ENCODE assay signal across 19 cellular contexts in the genomic region with DNA sequence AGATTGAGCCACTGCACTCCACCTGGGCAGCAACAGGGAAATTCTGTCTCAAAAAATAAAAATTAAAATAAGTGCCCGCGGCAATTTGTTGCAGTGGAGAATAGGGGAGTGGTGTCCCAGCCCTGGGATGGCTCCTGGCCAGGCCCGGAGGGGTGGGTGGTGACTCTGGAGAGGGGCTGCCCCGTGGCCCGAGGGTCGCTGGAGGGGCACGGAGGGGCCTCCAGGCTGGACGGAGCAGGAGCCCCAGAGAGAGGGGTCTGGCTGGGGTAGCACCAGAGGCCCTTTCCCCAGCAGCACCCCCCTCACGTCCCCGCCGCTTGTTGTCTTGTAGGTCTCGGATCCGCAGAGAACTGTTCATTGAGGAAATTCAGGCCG. TPM values are rescaled to one million over a fixed set of nuclear protein-coding genes. Genes with fewer than 3 reads are reported as not detected.
DNase-seq lines count a peak whose midpoint lies in the region; ATAC-seq, FAIRE-seq and TF ChIP-seq lines count a peak whose summit lies in the region.
"Had no signal": no experiment of that assay in that cellular context is flagged by ENCODE, and none has a peak within 500 bp of the region (broad histone marks: within the 10 kb centered on the region; RNA-seq: fewer than 3 reads in every experiment).

No MANE protein-coding gene starts in this region.

- H3K4me3 ChIP-seq in H1 (ENCODE audit: extremely low read depth in 1 of 4, insufficient read depth in 2 of 4, low read depth in 3 of 4, low read length in 4 of 4) (peak overlapping the region in 2 of 4 experiments; percentile 3 to 52; a peak in 5 of 8 replicates), osteoblast (ENCODE audit: insufficient read depth, low read length) (no peak overlapping the region), small intestine (ENCODE audit: low read depth in 1 of 2, low read length in 2 of 2) (no peak overlapping the region)
- H3K4me3 ChIP-seq: A549, GM12878 had no signal

- no peak overlapping the region for H2BK120ac ChIP-seq in H1 (replicated peaks; ENCODE audit: low read depth, low read length)

- 66% methylated on average over 5 of the region's 14 CpGs; no CpG with 5 or more reads in 1 of the 2 experiments for WGBS in H1 (ENCODE audit: extremely low coverage in 1 of 2, insufficient coverage in 1 of 2, insufficient read length in 1 of 2, insufficient replicate concordance in 2 of 2, low coverage in 1 of 2, low lambda C conversion rate in 2 of 2, missing lambda C conversion rate in 1 of 2), 2 experiments
- 90 to 95% (median 91%) methylated on average over 12 to 14 of the region's 14 CpGs for WGBS in small intestine, 3 donors

- FAIRE-seq in H1 (lab: Jason Lieb, UNC) (no peak), small intestine (lab: Jason Lieb, UNC) (no peak)
- FAIRE-seq: A549, GM12878, H54 had no signal

- no peak overlapping the region for H2AFZ ChIP-seq in H1 (ENCODE audit: low read length)
- H2AFZ ChIP-seq in osteoblast (ENCODE audit: low read length): no peak overlapping the region

- no peak overlapping the region for H2BK20ac ChIP-seq in H1 (ENCODE audit: low read length)

- H3K79me2 ChIP-seq in H1 (ENCODE audit: control insufficient read depth in 1 of 2, insufficient read depth in 2 of 2, low read length in 2 of 2) (no peaks in the 10 kb centered on the region), osteoblast (ENCODE audit: insufficient read depth, low read length) (no peaks in the 10 kb centered on the region)

- H3K27ac ChIP-seq in H1 (ENCODE audit: low read depth, low read length) (no peak overlapping the region), osteoblast (ENCODE audit: low read depth, low read length) (no peak overlapping the region), small intestine (ENCODE audit: low read depth in 1 of 2, low read length in 1 of 2) (no peak overlapping the region)
- H3K27ac ChIP-seq: 22Rv1, A549, C4-2B had no signal

- H3K27me3 ChIP-seq in H1 (replicated peaks in 1 of 4; ENCODE audit: control insufficient read depth in 3 of 4, extremely low read depth in 1 of 4, insufficient read depth in 3 of 4, low read length in 3 of 4) (no peaks in the 10 kb centered on the region), osteoblast (ENCODE audit: insufficient read depth, low read length) (no peaks in the 10 kb centered on the region), small intestine (ENCODE audit: control insufficient read depth in 2 of 2, insufficient read depth in 2 of 2, low read length in 2 of 2) (no peaks in the 10 kb centered on the region)

- no peak overlapping the region for H4K91ac ChIP-seq in H1 (replicated peaks; ENCODE audit: insufficient read length, low read length)

- no peak overlapping the region for H3K23ac ChIP-seq in H1 (ENCODE audit: insufficient read length)

- peak overlapping the region; percentile 14 to 56; a peak in 3 of 4 replicates for H3K4me2 ChIP-seq in H1 (ENCODE audit: insufficient read depth in 1 of 2, low read depth in 2 of 2, low read length in 2 of 2)
- no peak overlapping the region for H3K4me2 ChIP-seq in osteoblast (ENCODE audit: insufficient read depth, low read length)
- H3K4me2 ChIP-seq: A549 had no signal

- peaks cover 0 to 3% (median 1%) of the 10 kb centered on the region in 4 experiments; a peak in 3 of 8 replicates for H3K36me3 ChIP-seq in H1 (ENCODE audit: control insufficient read depth in 2 of 4, insufficient read depth in 4 of 4, low read length in 3 of 4)
- H3K36me3 ChIP-seq in osteoblast (ENCODE audit: insufficient read depth, low read length): peaks cover 9% of the 10 kb centered on the region
- H3K36me3 ChIP-seq in small intestine (ENCODE audit: control insufficient read depth in 2 of 2, insufficient read depth in 2 of 2, low read length in 2 of 2): peaks cover 3 to 5% of the 10 kb centered on the region in 2 donors

- H4K20me1 ChIP-seq in H1 (replicated peaks in 1 of 2; ENCODE audit: control insufficient read depth in 1 of 2, insufficient read depth in 2 of 2, low read length in 2 of 2) (no peaks in the 10 kb centered on the region), osteoblast (ENCODE audit: insufficient read depth, low read length) (no peaks in the 10 kb centered on the region)

- no peak overlapping the region for H4K5ac ChIP-seq in H1 (ENCODE audit: insufficient read length, low read depth, low read length)

- H3K14ac ChIP-seq in H1 (ENCODE audit: insufficient read length): no peak overlapping the region

- H2AK5ac ChIP-seq in H1 (ENCODE audit: low read depth, low read length): no peak overlapping the region

- no peak overlapping the region for H2BK12ac ChIP-seq in H1 (ENCODE audit: low read depth, low read length)

- TF ChIP-seq RAD21 in H1 (IDR thresholded peaks at IDR 0.05 in 1 of 2, conservative IDR thresholded peaks at IDR 0.05 in 1 of 2; ENCODE audit: low read depth in 2 of 2, low read length in 2 of 2): no peak

- peak overlapping the region; percentile 48 for H3K18ac ChIP-seq in H1 (ENCODE audit: extremely low read depth, low read length)

- no peak overlapping the region for H2BK15ac ChIP-seq in H1 (ENCODE audit: low read length)

- H2BK5ac ChIP-seq in H1 (ENCODE audit: low read depth, low read length): no peak overlapping the region

- TF ChIP-seq POLR2A in H1 (IDR thresholded peaks at IDR 0.05; ENCODE audit: control extremely low read depth in 1 of 2, low read depth in 2 of 2, low read length in 2 of 2): no peak

- no peak for DNase-seq in Right ventricle myocardium superior
- DNase-seq in left cardiac atrium: no peak
- no peak for DNase-seq in H1 (ENCODE audit: low read depth in 1 of 2, low spot score in 2 of 2)
- DNase-seq in islet precursor cell: peak; percentile 48
- peak; percentile 67 for DNase-seq in osteoblast (ENCODE audit: insufficient read length, low spot score, missing footprints)
- DNase-seq in cortex of kidney (lab: John Stamatoyannopoulos, UW): no peak
- DNase-seq in small intestine: no peak
- DNase-seq: AML-193; Calu3; CD4-positive, alpha-beta memory T cell; DMS79 treated with DMSO at 0.1 percent for 48 hours; HCEC 1CT; IMR-90 had no signal

- ATAC-seq in Right ventricle myocardium superior (ENCODE audit: poor library complexity) (peak; percentile 15), left cardiac atrium (no peak), GM21360 (IDR thresholded peaks at IDR 0.05; ENCODE audit: unreplicated experiment) (no peak)
- ATAC-seq: GM12878 had no signal

- POLR2A ChIA-PET in H1 (lab: Charles Lee; ENCODE audit: partially characterized antibody): interaction anchor here (0.6 to 1.8 kb wide), 2 partner anchors 12 to 21 kb away, joined by 4 read pairs; no protein-coding TSS in a partner anchor

- intact Hi-C loops in Right ventricle myocardium superior (cut with DNase I) (no loop called here), left cardiac atrium (cut with DNase I) (no loop called here)

- CTCF ChIA-PET in H1 (lab: Charles Lee; ENCODE audit: partially characterized antibody): interaction anchor here (0.7 to 4.5 kb wide), 9 partner anchors 12 to 151 kb away, joined by 3 to 20 read pairs (median 3); no protein-coding TSS in a partner anchor

- no peaks in the 10 kb centered on the region for H3K9me3 ChIP-seq in H1 (ENCODE audit: insufficient read depth in 2 of 2, low read depth in 1 of 2, low read length in 1 of 2)
- H3K9me3 ChIP-seq in osteoblast (ENCODE audit: low read depth, low read length): no peaks in the 10 kb centered on the region
- H3K9me3 ChIP-seq in small intestine (ENCODE audit: control insufficient read depth, low read depth): no peaks in the 10 kb centered on the region
- H3K9me3 ChIP-seq: A549 had no signal

- TF ChIP-seq EP300 in H1 (IDR thresholded peaks at IDR 0.05; ENCODE audit: borderline replicate concordance in 1 of 2, low read depth in 2 of 2, low read length in 2 of 2): no peak

- H3K9ac ChIP-seq in H1 (replicated peaks in 1 of 4; ENCODE audit: extremely low read depth in 1 of 4, low read depth in 3 of 4, low read length in 3 of 4): peak overlapping the region in 2 of 4 experiments; percentile 20 to 40; a peak in 2 of 7 replicates

- no peaks in the 10 kb centered on the region for H3K79me1 ChIP-seq in H1 (ENCODE audit: low read depth, low read length)

- H3K4ac ChIP-seq in H1 (replicated peaks; ENCODE audit: insufficient read length, low read depth, low read length): no peak overlapping the region

- no peaks in the 10 kb centered on the region for H3K23me2 ChIP-seq in H1 (ENCODE audit: low read depth, low read length)

- peaks cover 0 to 10% (median 0%) of the 10 kb centered on the region in 4 experiments; a peak in 5 of 7 replicates for H3K4me1 ChIP-seq in H1 (replicated peaks in 1 of 4; ENCODE audit: control insufficient read depth in 3 of 4, insufficient read depth in 4 of 4, low read length in 3 of 4)
- no peaks in the 10 kb centered on the region for H3K4me1 ChIP-seq in osteoblast (ENCODE audit: insufficient read depth, low read length)
- no peaks in the 10 kb centered on the region for H3K4me1 ChIP-seq in small intestine (ENCODE audit: control insufficient read depth in 2 of 2, insufficient read depth in 1 of 2, low read depth in 1 of 2, low read length in 1 of 2)
- H3K4me1 ChIP-seq: A549 had no signal

- peak overlapping the region; percentile 62 for H4K8ac ChIP-seq in H1 (ENCODE audit: extremely low read depth, insufficient read depth, low read length)

- TF ChIP-seq CTCF in H1 (IDR thresholded peaks at IDR 0.05; ENCODE audit: control extremely low read depth in 1 of 3, insufficient read depth in 1 of 3, low read depth in 1 of 3, low read length in 3 of 3) (no peak), osteoblast (IDR thresholded peaks at IDR 0.05; ENCODE audit: extremely low read depth, low read depth, low read length) (no peak)

- no peak overlapping the region for H3K56ac ChIP-seq in H1 (replicated peaks; ENCODE audit: insufficient read length, low read depth, low read length)

TF ChIP-seq in H1, 55 proteins besides CTCF, POLR2A, EP300 and RAD21 (continues in another document):
- TF ChIP-seq POU5F1 (IDR thresholded peaks at IDR 0.05; ENCODE audit: low read depth, low read length) (no peak), PHF8 (conservative IDR thresholded peaks at IDR 0.05; ENCODE audit: low read depth, low read length) (no peak), HDAC2 (IDR thresholded peaks at IDR 0.05; ENCODE audit: borderline replicate concordance in 1 of 2, low read depth in 2 of 2, low read length in 2 of 2) (no peak), FOSL1 (IDR thresholded peaks at IDR 0.05; ENCODE audit: insufficient read depth, low read depth, low read length) (no peak)

RNA-seq across cellular contexts. Expression of a gene that starts 38.6 kb away (rescaled TPM):
- total RNA-seq in Right ventricle myocardium superior (0.67 TPM), left cardiac atrium (1 to 10 TPM; 2.4 to 3.0 TPM), osteoblast (2.1 and 2.2 TPM in 2 replicates)
- 17.5 and 18.7 TPM in 2 replicates for total RNA-seq in H1 (2021; fragmentation: NEBNext Ultra II Directional; extraction: Animal tissue kit (Norgen Biotek cat#: 25700))
- polyA plus RNA-seq in H1 (2011; rRNA removed) (11.5 and 21.0 TPM in 2 replicates), small intestine (1 to 10 TPM in 2 of 3 donors, under 1 TPM in 1; 0.67 to 2.5 (median 1.6) TPM)
- polyA plus RNA-seq in H1 (2011; cell fraction: cytosol; rRNA removed): 11.9 TPM
- 13.6 TPM for polyA plus RNA-seq in H1 (2011; cell fraction: nucleus; rRNA removed)
- polyA plus RNA-seq in H1 (2012, experiment 1 of 2): 4.5 to 12.5 TPM (median 10.7 TPM) in 4 replicates
- polyA plus RNA-seq in H1 (2012, experiment 2 of 2): 6.4 TPM
- polyA plus RNA-seq in H1 (2013, experiment 1 of 2): 6.5 TPM
- 7.5 TPM for polyA plus RNA-seq in H1 (2013, experiment 2 of 2)
- 5.3 and 6.7 TPM in 2 replicates for polyA minus RNA-seq in H1 (2011; rRNA and poly(A)+ RNA removed)
- 11.3 TPM for polyA minus RNA-seq in H1 (2011; cell fraction: cytosol; rRNA and poly(A)+ RNA removed)
- 7.5 TPM for polyA minus RNA-seq in H1 (2011; cell fraction: nucleus; rRNA and poly(A)+ RNA removed)

Comparison
In these comparisons a context has a peak if more than half of its experiments do, and no peak if none do; other contexts are left out.
1. DNase-seq: peak in islet precursor cell (single experiment) and osteoblast (single experiment); none in Right ventricle myocardium superior (single experiment), left cardiac atrium (single experiment), H1 (0 of 2), cortex of kidney (single experiment) and small intestine (single experiment).